Comparison of ENCODE assay signal across 20 cellular contexts in genomic region chr11:22536036-22536435, GRCh38.
"Had no signal": no experiment of that assay in that cellular context is flagged by ENCODE, and none has a peak within 500 bp of the region (broad histone marks: within the 10 kb centered on the region; RNA-seq: fewer than 3 reads in every experiment).

No MANE protein-coding gene starts in this region.

- DNase-seq: activated B cell treated with CpG ODN at 0.5 μM for 24 hours; activated CD4-positive, alpha-beta T cell treated with anti-CD3 and anti-CD28 coated beads for 36 hours; activated CD4-positive, alpha-beta T cell treated with anti-CD3 and anti-CD28 coated beads, Interleukin-2, amount 50 U/mL, for 48 hours; activated CD8-positive, alpha-beta memory T cell treated with anti-CD3 and anti-CD28 coated beads, Interleukin-2, amount 50 U/mL, for 48 hours; activated naive CD4-positive, alpha-beta T cell; activated T-cell treated with anti-CD3 and anti-CD28 coated beads, Interleukin-2, amount 50 U/mL, for 4 hours; adrenal gland; colonic mucosa; kidney; naive thymus-derived CD8-positive, alpha-beta T cell; retina; stimulated activated CD4-positive, alpha-beta T cell treated with anti-CD3 and anti-CD28 coated beads, Interleukin-4, amount 100 ng/mL, for 4 hours; substantia nigra; T-helper 17 cell; thyroid gland; upper lobe of right lung had no signal

- FAIRE-seq: kidney had no signal

- H3K4me3 ChIP-seq: adrenal gland, ascending aorta, breast epithelium, colonic mucosa, lung, thyroid gland, upper lobe of right lung had no signal

- H3K27me3 ChIP-seq: adrenal gland, ascending aorta, breast epithelium, colonic mucosa, thyroid gland, upper lobe of right lung had no signal

- ATAC-seq: activated CD4-positive, alpha-beta T cell treated with anti-CD3 and anti-CD28 coated beads for 36 hours; activated T-cell treated with anti-CD3 and anti-CD28 coated beads, Interleukin-2, amount 50 U/mL, for 4 hours; left lobe of liver; naive thymus-derived CD8-positive, alpha-beta T cell; T-helper 17 cell; upper lobe of right lung had no signal

- H3K27ac ChIP-seq: adrenal gland, ascending aorta, breast epithelium, colonic mucosa, thyroid gland, upper lobe of right lung had no signal

- H3K4me1 ChIP-seq: adrenal gland, ascending aorta, breast epithelium, colonic mucosa, thyroid gland, upper lobe of right lung had no signal

- H3K9me3 ChIP-seq: adrenal gland, ascending aorta, breast epithelium, colonic mucosa, thyroid gland, upper lobe of right lung had no signal

- H3K36me3 ChIP-seq: adrenal gland, ascending aorta, breast epithelium, colonic mucosa, thyroid gland, upper lobe of right lung had no signal
